ENCODE assay signal across 2 cellular contexts in genomic region chr12:8120072-8120713, GRCh38.
TF ChIP-seq lines count a peak whose summit lies in the region.

No MANE protein-coding gene starts in this region.

TF ChIP-seq in IMR-90, 13 proteins besides CTCF, POLR2A, EP300 and RAD21:
- TF ChIP-seq CHD1 (IDR thresholded peaks at IDR 0.05; ENCODE audit: low read depth, low read length) (no peak), FOS (IDR thresholded peaks at IDR 0.05; ENCODE audit: low read depth, low read length) (no peak), MXI1 (IDR thresholded peaks at IDR 0.05; ENCODE audit: borderline replicate concordance, low read depth, low read length) (no peak), BHLHE40 (IDR thresholded peaks at IDR 0.05; ENCODE audit: low read depth, low read length) (no peak), CEBPB (IDR thresholded peaks at IDR 0.05; ENCODE audit: low read depth, low read length) (peak; percentile 38; the same call in 1 of the 2 replicates), MAFK (IDR thresholded peaks at IDR 0.05; ENCODE audit: low read depth, low read length) (no peak)
TF ChIP-seq in IMR-90: peak in this region for 1.

TF ChIP-seq in H1, 55 proteins besides CTCF, POLR2A, EP300 and RAD21:
- TF ChIP-seq CEBPB (IDR thresholded peaks at IDR 0.05; ENCODE audit: low read depth, low read length) (peak; percentile 52; the same call in 1 of the 2 replicates), TEAD4 (IDR thresholded peaks at IDR 0.05; ENCODE audit: low read depth, low read length) (no peak)
